ENCODE assay signal across 8 cellular contexts in genomic region chr6:121430514-121431460, GRCh38. TPM values are rescaled to one million over a fixed set of nuclear protein-coding genes. Genes with fewer than 3 reads are reported as not detected.
A peak's percentile ranks its signal among the peaks of the same experiment; 100 is the strongest.
DNase-seq lines count a peak whose midpoint lies in the region; ATAC-seq and TF ChIP-seq lines count a peak whose summit lies in the region.
"Had no signal": no experiment of that assay in that cellular context is flagged by ENCODE, and none has a peak within 500 bp of the region (broad histone marks: within the 10 kb centered on the region; RNA-seq: fewer than 3 reads in every experiment).

No MANE protein-coding gene starts in this region.

- DNase-seq in GM20000 (ENCODE audit: low spot score) (no peak), fibroblast of mammary gland (ENCODE audit: low read depth) (peak; percentile 63), prostate gland (ENCODE audit: low spot score) (no peak), RPMI8226 (no peak)
- no peak for DNase-seq in activated effector memory CD4-positive, alpha-beta T cell treated with anti-CD3 and anti-CD28 coated beads, Interleukin-2, amount 50 U/mL, for 16 hours
- DNase-seq: activated B cell treated with CpG ODN at 0.5 μM for 24 hours had no signal

- no peak for TF ChIP-seq POLR2A in prostate gland (IDR thresholded peaks at IDR 0.05)

- no peak overlapping the region for H3K9ac ChIP-seq in OCI-LY3 (ENCODE audit: low read length)

- H3K4me2 ChIP-seq in OCI-LY3 (ENCODE audit: low read length), result no peak overlapping the region

- no peak overlapping the region for H2AFZ ChIP-seq in OCI-LY3 (ENCODE audit: low read depth, low read length)

- H3K4me3 ChIP-seq in OCI-LY3 (ENCODE audit: low read length) (no peak overlapping the region), fibroblast of mammary gland (ENCODE audit: control insufficient read depth, low read depth, low read length) (no peak overlapping the region), prostate gland (no peak overlapping the region)

- H3K4me1 ChIP-seq in OCI-LY3 (ENCODE audit: low read length) (no peaks in the 10 kb centered on the region), prostate gland (replicated peaks) (no peaks in the 10 kb centered on the region)

- H3K9me3 ChIP-seq in OCI-LY3 (ENCODE audit: insufficient read depth, low read length) (no peaks in the 10 kb centered on the region), prostate gland (no peaks in the 10 kb centered on the region)

- WGBS in prostate gland, result 46% methylated on average over 10 of the region's 10 CpGs

- H3K27ac ChIP-seq in OCI-LY3 (ENCODE audit: low read length) (no peak overlapping the region), prostate gland (peak overlapping the region in 1 of 2 donors; percentile 13)

- no peaks in the 10 kb centered on the region for H3K79me2 ChIP-seq in OCI-LY3 (ENCODE audit: low read length)

- no peaks in the 10 kb centered on the region for H3K27me3 ChIP-seq in OCI-LY3 (ENCODE audit: low read depth, low read length)
- no peaks in the 10 kb centered on the region for H3K27me3 ChIP-seq in prostate gland (replicated peaks; ENCODE audit: insufficient read depth)

- no peak for ATAC-seq in GM21515 (IDR thresholded peaks at IDR 0.05; ENCODE audit: unreplicated experiment)

- H3K36me3 ChIP-seq in OCI-LY3 (replicated peaks; ENCODE audit: low read depth, low read length) (no peaks in the 10 kb centered on the region), prostate gland (no peaks in the 10 kb centered on the region)

- TF ChIP-seq CTCF in GM20000 (IDR thresholded peaks at IDR 0.05; ENCODE audit: extremely low read depth, missing control alignments) (peak; percentile 14), OCI-LY3 (IDR thresholded peaks at IDR 0.05; ENCODE audit: low read depth, low read length) (peak; percentile 44), fibroblast of mammary gland (conservative IDR thresholded peaks at IDR 0.05; ENCODE audit: control insufficient read depth, insufficient read depth, low read depth, low read length) (peak; percentile 71), prostate gland (IDR thresholded peaks at IDR 0.05) (peak; percentile 16 to 87 (median 69))

- no peaks in the 10 kb centered on the region for H4K20me1 ChIP-seq in OCI-LY3 (ENCODE audit: insufficient read depth, low read length)

- intact Hi-C loops in prostate gland (cut with DNase I), result loop anchor here (2.0 to 10.0 kb wide), 4 partner anchors 94 to 752 kb away; no protein-coding TSS in a partner anchor

RNA-seq across cellular contexts. Expression of gene GJA1, which starts 4.7 kb away (rescaled TPM):
- total RNA-seq in prostate gland, result 10 to 100 TPM; 95.6 to 97.2 TPM
- total RNA-seq: activated B cell treated with CpG ODN at 0.5 μM for 24 hours had no signal

Comparison
In these comparisons a context has a peak if more than half of its experiments do, and no peak if none do; other contexts are left out.
1. CTCF ChIP-seq: peak in every context shown above with its lines; median percentile 71 in fibroblast of mammary gland; 69 in prostate gland; 44 in OCI-LY3; 14 in GM20000.